12 cellular contexts compared by ENCODE assay signal in the genomic region with DNA sequence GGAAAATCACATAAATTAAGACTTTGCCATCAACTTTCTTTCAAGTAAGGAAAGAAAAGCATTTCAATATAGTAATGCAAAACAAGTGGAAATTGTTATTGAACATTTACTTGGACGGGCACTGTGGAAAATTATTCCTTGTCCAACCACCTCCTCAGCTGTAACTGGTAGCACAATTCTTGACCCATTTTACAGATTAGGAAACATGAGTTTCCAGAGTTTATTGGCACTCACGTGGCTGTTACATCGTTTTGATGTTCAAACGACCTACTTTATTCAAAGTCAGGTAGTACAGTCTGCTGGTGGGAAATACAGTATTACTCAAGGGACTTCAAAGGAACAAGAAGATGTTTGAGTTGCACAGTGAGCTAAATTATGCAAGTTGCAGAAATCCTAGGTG. TPM values are rescaled to one million over a fixed set of nuclear protein-coding genes. Genes with fewer than 3 reads are reported as not detected.
A peak's percentile ranks its signal among the peaks of the same experiment; 100 is the strongest.
DNase-seq lines count a peak whose midpoint lies in the region; ATAC-seq and TF ChIP-seq lines count a peak whose summit lies in the region.
"Had no signal": no experiment of that assay in that cellular context is flagged by ENCODE, and none has a peak within 500 bp of the region (broad histone marks: within the 10 kb centered on the region; RNA-seq: fewer than 3 reads in every experiment).

No MANE protein-coding gene starts in this region.

- intact Hi-C loops in lower lobe of right lung (cut with DNase I): no loop called here

- H4K20me1 ChIP-seq in Karpas-422 (ENCODE audit: insufficient read depth, low read depth, low read length) (no peaks in the 10 kb centered on the region; the same call in 1 of the 2 replicates), hepatocyte (ENCODE audit: insufficient read depth, poor library complexity, severe bottlenecking) (no peaks in the 10 kb centered on the region)

- H3K9me2 ChIP-seq in Karpas-422 (replicated peaks; ENCODE audit: insufficient read depth, low read length): no peaks in the 10 kb centered on the region
- no peaks in the 10 kb centered on the region for H3K9me2 ChIP-seq in hepatocyte (replicated peaks; ENCODE audit: insufficient read depth)

- H3K4me3 Mint-ChIP-seq in activated naive CD4-positive, alpha-beta T cell treated with anti-CD3 and anti-CD28 coated beads, Interleukin-2, amount 10 ng/mL, durations not matched to agents 7 days and 5 days: peak overlapping the region; percentile 76
- peak overlapping the region; percentile 87 for H3K4me3 Mint-ChIP-seq in stimulated activated memory B cell treated with anti-CD40 and anti-IgM and Interleukin-4, amounts not matched to agents 10 μg/mL and 1 μg/mL and 100 μg/mL, for 72 hours

- TF ChIP-seq CTCF in lower lobe of right lung (IDR thresholded peaks at IDR 0.05): no peak
- TF ChIP-seq CTCF in hepatocyte (IDR thresholded peaks at IDR 0.05; ENCODE audit: poor library complexity): no peak

- CTCF ChIA-PET in activated naive CD4-positive, alpha-beta T cell treated with anti-CD3 and anti-CD28 coated beads, Interleukin-2, amount 10 ng/mL, durations not matched to agents 7 days and 5 days (lab: Charles Lee): interaction anchor here (1.2 to 2.2 kb wide), 2 partner anchors 14 to 309 kb away, joined by 3 to 10 read pairs; no protein-coding TSS in a partner anchor

- no peak for ATAC-seq in lower lobe of right lung
- ATAC-seq in stimulated activated memory B cell treated with anti-CD40 and anti-IgM and Interleukin-4, amounts not matched to agents 10 μg/mL and 1 μg/mL and 100 μg/mL, for 72 hours: no peak
- no peak for ATAC-seq in HG02840 (IDR thresholded peaks at IDR 0.05; ENCODE audit: low FRiP score, unreplicated experiment)

- no peak overlapping the region for H3K27ac Mint-ChIP-seq in activated naive CD4-positive, alpha-beta T cell treated with anti-CD3 and anti-CD28 coated beads, Interleukin-2, amount 10 ng/mL, durations not matched to agents 7 days and 5 days
- H3K27ac Mint-ChIP-seq in stimulated activated memory B cell treated with anti-CD40 and anti-IgM and Interleukin-4, amounts not matched to agents 10 μg/mL and 1 μg/mL and 100 μg/mL, for 72 hours: no peak overlapping the region

- peaks cover 15% of the 10 kb centered on the region for H3K27me3 Mint-ChIP-seq in activated naive CD4-positive, alpha-beta T cell treated with anti-CD3 and anti-CD28 coated beads, Interleukin-2, amount 10 ng/mL, durations not matched to agents 7 days and 5 days
- peaks cover 26% of the 10 kb centered on the region for H3K27me3 Mint-ChIP-seq in stimulated activated memory B cell treated with anti-CD40 and anti-IgM and Interleukin-4, amounts not matched to agents 10 μg/mL and 1 μg/mL and 100 μg/mL, for 72 hours

- H3K9me3 Mint-ChIP-seq in activated naive CD4-positive, alpha-beta T cell treated with anti-CD3 and anti-CD28 coated beads, Interleukin-2, amount 10 ng/mL, durations not matched to agents 7 days and 5 days: no peaks in the 10 kb centered on the region
- H3K9me3 Mint-ChIP-seq in stimulated activated memory B cell treated with anti-CD40 and anti-IgM and Interleukin-4, amounts not matched to agents 10 μg/mL and 1 μg/mL and 100 μg/mL, for 72 hours: no peaks in the 10 kb centered on the region

- H3K27me3 ChIP-seq in Karpas-422 (ENCODE audit: low read length) (no peaks in the 10 kb centered on the region), lower lobe of right lung (ENCODE audit: low read depth) (no peaks in the 10 kb centered on the region), hepatocyte (no peaks in the 10 kb centered on the region)
- H3K27me3 ChIP-seq: stomach, uterus had no signal

- H3K79me2 ChIP-seq in Karpas-422 (ENCODE audit: low read length): no peaks in the 10 kb centered on the region; the same call in 1 of the 2 replicates
- peaks cover 35% of the 10 kb centered on the region for H3K79me2 ChIP-seq in hepatocyte

- no peaks in the 10 kb centered on the region for H3K36me3 Mint-ChIP-seq in activated naive CD4-positive, alpha-beta T cell treated with anti-CD3 and anti-CD28 coated beads, Interleukin-2, amount 10 ng/mL, durations not matched to agents 7 days and 5 days
- H3K36me3 Mint-ChIP-seq in stimulated activated memory B cell treated with anti-CD40 and anti-IgM and Interleukin-4, amounts not matched to agents 10 μg/mL and 1 μg/mL and 100 μg/mL, for 72 hours: no peaks in the 10 kb centered on the region

- H3K4me2 ChIP-seq in Karpas-422 (ENCODE audit: low read depth, low read length, poor library complexity, severe bottlenecking): peak overlapping the region; percentile 82
- no peak overlapping the region for H3K4me2 ChIP-seq in hepatocyte

- no peak overlapping the region for H3K27ac ChIP-seq in Karpas-422 (ENCODE audit: low read length)
- peak overlapping the region; percentile 92 for H3K27ac ChIP-seq in lower lobe of right lung
- no peak overlapping the region for H3K27ac ChIP-seq in hepatocyte

- peaks cover 16% of the 10 kb centered on the region for H3K4me1 Mint-ChIP-seq in activated naive CD4-positive, alpha-beta T cell treated with anti-CD3 and anti-CD28 coated beads, Interleukin-2, amount 10 ng/mL, durations not matched to agents 7 days and 5 days
- peaks cover 16% of the 10 kb centered on the region for H3K4me1 Mint-ChIP-seq in stimulated activated memory B cell treated with anti-CD40 and anti-IgM and Interleukin-4, amounts not matched to agents 10 μg/mL and 1 μg/mL and 100 μg/mL, for 72 hours

- no peak overlapping the region for H3K9ac ChIP-seq in Karpas-422 (ENCODE audit: low read length)

- H3K9me3 ChIP-seq in Karpas-422 (ENCODE audit: low read length): no peaks in the 10 kb centered on the region
- H3K9me3 ChIP-seq in lower lobe of right lung: no peaks in the 10 kb centered on the region
- no peaks in the 10 kb centered on the region for H3K9me3 ChIP-seq in hepatocyte (ENCODE audit: low read depth)
- H3K9me3 ChIP-seq: stomach, uterus had no signal

- WGBS in hepatocyte (ENCODE audit: low lambda C conversion rate, missing lambda C conversion rate): 90% methylated on average over 4 of the region's 4 CpGs

- DNase-seq in activated naive CD4-positive, alpha-beta T cell treated with anti-CD3 and anti-CD28 coated beads, Interleukin-2, amount 10 ng/mL, durations not matched to agents 7 days and 5 days: no peak
- no peak for DNase-seq in activated naive CD4-positive, alpha-beta T cell (lab: John Stamatoyannopoulos, UW)
- DNase-seq in Karpas-422 (no peak), lower lobe of right lung (no peak), NCI-H2196 (lab: John Stamatoyannopoulos, UW; ENCODE audit: unreplicated experiment) (no peak), hepatocyte (ENCODE audit: low spot score) (no peak)
- DNase-seq: COR-L47, SHP77 had no signal

- H3K4me1 ChIP-seq in Karpas-422 (ENCODE audit: low read length): peaks cover 16% of the 10 kb centered on the region
- H3K4me1 ChIP-seq in lower lobe of right lung: peaks cover 14% of the 10 kb centered on the region
- H3K4me1 ChIP-seq in hepatocyte (ENCODE audit: insufficient read depth): peaks cover 7% of the 10 kb centered on the region

- H2AFZ ChIP-seq in Karpas-422 (ENCODE audit: low read length) (no peak overlapping the region), hepatocyte (no peak overlapping the region)

- H3K4me3 ChIP-seq in Karpas-422 (ENCODE audit: low read length): no peak overlapping the region
- H3K4me3 ChIP-seq in lower lobe of right lung: no peak overlapping the region
- no peak overlapping the region for H3K4me3 ChIP-seq in hepatocyte

- H3K36me3 ChIP-seq in Karpas-422 (ENCODE audit: insufficient read depth, low read length) (no peaks in the 10 kb centered on the region), lower lobe of right lung (peaks cover 7% of the 10 kb centered on the region), hepatocyte (replicated peaks; ENCODE audit: insufficient read depth, low read depth) (no peaks in the 10 kb centered on the region)
- H3K36me3 ChIP-seq: uterus had no signal

RNA-seq across cellular contexts. Expression of a gene that starts 0.9 kb away (rescaled TPM):
- total RNA-seq in Karpas-422 (2014; rRNA removed; shearing (Covaris generic); ENCODE audit: low replicate concordance): 15.1 and 20.7 TPM in 2 replicates
- total RNA-seq in lower lobe of right lung: 28.1 TPM
- total RNA-seq in hepatocyte: 35.4 and 36.4 TPM in 2 replicates
- 22.7 and 24.3 TPM in 2 replicates for polyA plus RNA-seq in hepatocyte

RNA-seq across cellular contexts. Expression of a gene that starts 27.3 kb away (rescaled TPM):
- total RNA-seq in Karpas-422 (2014; rRNA removed; shearing (Covaris generic); ENCODE audit: low replicate concordance): 0.43 and 1.1 TPM in 2 replicates
- total RNA-seq in lower lobe of right lung (443 TPM), hepatocyte (15.3 and 18.5 TPM in 2 replicates)
- polyA plus RNA-seq in hepatocyte: 5.8 and 9.3 TPM in 2 replicates

Comparison
In these comparisons a context has a peak if more than half of its experiments do, and no peak if none do; other contexts are left out.
1. RNA of a gene that starts 27.3 kb away (total RNA-seq): 443 TPM in lower lobe of right lung (single experiment); 15.3 to 18.5 TPM in hepatocyte and 0.43 to 1.1 TPM in Karpas-422; every median in the first group is over 10 times any median in the second.